ENCODE assay signal across 16 cellular contexts in the genomic region with DNA sequence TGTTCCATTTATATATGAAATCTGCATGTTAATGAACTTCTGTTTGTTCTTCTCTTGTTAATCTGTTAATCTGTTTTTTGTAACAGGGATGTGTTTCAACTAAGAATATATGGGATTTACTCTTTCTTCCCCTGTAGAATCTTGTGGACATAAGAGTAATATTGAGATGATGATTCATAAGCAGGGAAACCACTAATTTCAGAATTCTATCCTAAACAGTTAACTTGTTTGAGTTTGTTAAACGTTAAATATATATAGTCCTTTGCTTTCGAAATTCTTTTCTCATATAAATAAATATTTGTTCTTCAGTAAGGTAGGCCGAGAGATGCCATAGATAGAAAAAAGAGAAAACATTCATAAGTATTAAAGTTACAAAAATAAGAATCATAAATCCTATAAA.
DNase-seq lines count a peak whose midpoint lies in the region; ATAC-seq and TF ChIP-seq lines count a peak whose summit lies in the region.
"Had no signal": no experiment of that assay in that cellular context is flagged by ENCODE, and none has a peak within 500 bp of the region (broad histone marks: within the 10 kb centered on the region; RNA-seq: fewer than 3 reads in every experiment).

No MANE protein-coding gene starts in this region.

- no peaks in the 10 kb centered on the region for H3K79me2 ChIP-seq in smooth muscle cell (ENCODE audit: low read depth)

- no CpG with 5 or more reads among the region's 3 CpGs for WGBS in endodermal cell (ENCODE audit: insufficient coverage in 1 of 2, insufficient read length in 1 of 2), 2 experiments
- 78% methylated on average over 3 of the region's 3 CpGs for WGBS in smooth muscle cell (ENCODE audit: low lambda C conversion rate)

- no peaks in the 10 kb centered on the region for H3K27me3 ChIP-seq in HUES6 (ENCODE audit: control insufficient read depth, insufficient read depth, low read length)
- no peaks in the 10 kb centered on the region for H3K27me3 ChIP-seq in endodermal cell (ENCODE audit: control insufficient read depth, insufficient read depth, low read length, poor library complexity, severe bottlenecking)
- H3K27me3 ChIP-seq in smooth muscle cell (ENCODE audit: low read depth): no peaks in the 10 kb centered on the region
- H3K27me3 ChIP-seq in WERI-Rb-1 (ENCODE audit: insufficient read depth, low read depth, severe bottlenecking): no peaks in the 10 kb centered on the region

- ATAC-seq in HG03139 (IDR thresholded peaks at IDR 0.05; ENCODE audit: unreplicated experiment): no peak

- H2AFZ ChIP-seq in smooth muscle cell (ENCODE audit: low read depth): peak overlapping the region; percentile 89

- H3K4me2 ChIP-seq in smooth muscle cell: no peak overlapping the region

- no peaks in the 10 kb centered on the region for H3K9me3 ChIP-seq in HUES6 (ENCODE audit: control insufficient read depth, insufficient read depth, low read depth, low read length)
- no peaks in the 10 kb centered on the region for H3K9me3 ChIP-seq in endodermal cell (ENCODE audit: control insufficient read depth, low read length)
- no peaks in the 10 kb centered on the region for H3K9me3 ChIP-seq in smooth muscle cell (replicated peaks; ENCODE audit: low read depth)
- H3K9me3 ChIP-seq in WERI-Rb-1 (ENCODE audit: severe bottlenecking): no peaks in the 10 kb centered on the region

- H3K4me3 ChIP-seq in HUES6 (ENCODE audit: low read depth, low read length): no peak overlapping the region
- H3K4me3 ChIP-seq in endodermal cell (ENCODE audit: low read length): peak overlapping the region; percentile 30
- no peak overlapping the region for H3K4me3 ChIP-seq in smooth muscle cell
- no peak overlapping the region for H3K4me3 ChIP-seq in WERI-Rb-1 (ENCODE audit: low read depth, low read length)

- H3K27me3 Mint-ChIP-seq in endodermal cell (ENCODE audit: insufficient read depth) (no peaks in the 10 kb centered on the region), nephron (ENCODE audit: low read depth) (no peaks in the 10 kb centered on the region)
- H3K27me3 Mint-ChIP-seq: B cell; CD4-positive, alpha-beta memory T cell had no signal

- H3K36me3 Mint-ChIP-seq in endodermal cell (ENCODE audit: low read depth) (peaks cover 2% of the 10 kb centered on the region), nephron (ENCODE audit: low read depth) (no peaks in the 10 kb centered on the region)
- H3K36me3 Mint-ChIP-seq: CD4-positive, alpha-beta memory T cell had no signal

- no peak for DNase-seq in endodermal cell
- DNase-seq in smooth muscle cell (lab: John Stamatoyannopoulos, UW; ENCODE audit: unreplicated experiment): no peak
- DNase-seq in LoVo (ENCODE audit: low spot score): no peak
- DNase-seq in WERI-Rb-1: no peak
- no peak for DNase-seq in COR-L47 (lab: John Stamatoyannopoulos, UW)
- DNase-seq: C1 segment of cervical spinal cord; CD4-positive, alpha-beta memory T cell; DMS153; DMS79 treated with DMSO at 0.1 percent for 48 hours; EL; HCEC 1CT; HFFc6 had no signal

- peak overlapping the region; percentile 50; the same call in 1 of the 2 replicates for H3K27ac ChIP-seq in HUES6 (ENCODE audit: low read depth, low read length)
- H3K27ac ChIP-seq in endodermal cell (ENCODE audit: low read depth, low read length): no peak overlapping the region
- H3K27ac ChIP-seq in smooth muscle cell (ENCODE audit: low read depth): no peak overlapping the region
- H3K27ac ChIP-seq in WERI-Rb-1: no peak overlapping the region

- H3K4me1 Mint-ChIP-seq in endodermal cell: peaks cover 30% of the 10 kb centered on the region
- H3K4me1 Mint-ChIP-seq in nephron: peaks cover 17% of the 10 kb centered on the region
- H3K4me1 Mint-ChIP-seq: B cell; CD4-positive, alpha-beta memory T cell had no signal

- H3K9ac ChIP-seq in HUES6 (ENCODE audit: low read length) (no peak overlapping the region), endodermal cell (ENCODE audit: extremely low read depth, low read length, poor library complexity, severe bottlenecking) (no peak overlapping the region), smooth muscle cell (ENCODE audit: low read depth) (no peak overlapping the region)

- peaks cover 31% of the 10 kb centered on the region for H3K4me1 ChIP-seq in HUES6 (ENCODE audit: control insufficient read depth, insufficient read depth, low read length)
- peaks cover 4% of the 10 kb centered on the region for H3K4me1 ChIP-seq in endodermal cell (ENCODE audit: control insufficient read depth, insufficient read depth, low read length)
- H3K4me1 ChIP-seq in smooth muscle cell (ENCODE audit: low read depth): peaks cover 18% of the 10 kb centered on the region

- TF ChIP-seq CTCF in endodermal cell (conservative IDR thresholded peaks at IDR 0.05) (no peak), nephron (IDR thresholded peaks at IDR 0.05; ENCODE audit: unreplicated experiment in 3 of 3) (no peak), smooth muscle cell (IDR thresholded peaks at IDR 0.05; ENCODE audit: borderline replicate concordance, insufficient read depth, poor library complexity, severe bottlenecking) (no peak), WERI-Rb-1 (IDR thresholded peaks at IDR 0.05; ENCODE audit: low read depth, low read length) (no peak)

- H3K36me3 ChIP-seq in HUES6 (ENCODE audit: control insufficient read depth, insufficient read depth, low read length) (no peaks in the 10 kb centered on the region), endodermal cell (ENCODE audit: control insufficient read depth, insufficient read depth, low read length) (no peaks in the 10 kb centered on the region), smooth muscle cell (ENCODE audit: low read depth) (no peaks in the 10 kb centered on the region), WERI-Rb-1 (no peaks in the 10 kb centered on the region)

- no peaks in the 10 kb centered on the region for H4K20me1 ChIP-seq in smooth muscle cell (ENCODE audit: low read depth)

- H3K9me3 Mint-ChIP-seq in endodermal cell: no peaks in the 10 kb centered on the region
- H3K9me3 Mint-ChIP-seq in nephron: peaks cover 4% of the 10 kb centered on the region

- H3K4me3 Mint-ChIP-seq in endodermal cell: no peak overlapping the region
- H3K4me3 Mint-ChIP-seq in nephron: no peak overlapping the region
- H3K4me3 Mint-ChIP-seq: B cell; CD4-positive, alpha-beta memory T cell; HFFc6 had no signal

- H3K27ac Mint-ChIP-seq in endodermal cell (peak overlapping the region; percentile 73), nephron (peak overlapping the region; percentile 57 to 93 (median 91))
- H3K27ac Mint-ChIP-seq: B cell; CD4-positive, alpha-beta memory T cell; HFFc6 had no signal

- H3F3A ChIP-seq in smooth muscle cell (ENCODE audit: low read depth): no peaks in the 10 kb centered on the region
